29 cellular contexts compared by ENCODE assay signal in the genomic region with DNA sequence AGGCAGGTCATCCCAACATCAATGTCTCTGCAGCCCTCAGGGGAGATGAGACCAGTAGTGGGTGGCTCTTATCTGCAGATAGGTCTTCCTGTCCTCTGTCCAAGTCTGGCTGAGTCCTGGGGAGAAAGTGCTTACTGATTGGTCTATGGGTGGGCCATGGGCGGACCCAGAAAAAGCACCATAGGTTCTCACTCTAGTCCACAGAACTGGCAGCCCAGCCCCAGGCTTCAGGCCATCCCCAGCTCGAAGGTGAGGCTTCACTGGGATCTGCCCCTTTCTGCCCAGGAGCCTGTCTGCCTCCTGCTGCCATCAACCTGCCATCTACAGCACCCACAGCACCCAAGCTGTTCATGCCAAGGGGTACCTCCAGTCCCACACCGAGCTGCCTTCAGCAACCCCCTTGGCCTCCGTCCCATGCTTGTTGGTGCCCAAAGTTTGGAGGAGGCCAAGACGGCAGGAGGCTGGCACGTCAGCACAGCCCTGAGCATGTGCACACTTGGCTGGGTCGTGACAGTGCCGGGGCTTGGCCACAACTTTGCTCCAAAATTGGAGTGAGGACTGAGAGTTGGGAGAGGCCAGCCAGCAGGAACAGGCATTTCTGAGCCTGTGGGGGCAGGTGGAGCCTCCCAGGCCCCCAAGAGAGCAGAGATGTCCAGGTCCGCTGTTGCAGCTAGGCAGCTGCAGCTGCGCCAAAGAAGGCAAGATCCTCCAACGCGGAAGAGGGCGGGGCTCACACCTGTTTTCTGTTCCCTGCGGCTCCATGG.
"Had no signal": no experiment of that assay in that cellular context is flagged by ENCODE, and none has a peak within 500 bp of the region (broad histone marks: within the 10 kb centered on the region; RNA-seq: fewer than 3 reads in every experiment).

No MANE protein-coding gene starts in this region.

- H3K36me3 Mint-ChIP-seq: T-cell had no signal

- H3K4me1 ChIP-seq: prostate gland, sigmoid colon, suprapubic skin, uterus had no signal

- H3K4me3 ChIP-seq: gastroesophageal sphincter, hepatocyte, ovary, prostate gland, sigmoid colon, suprapubic skin, tibial nerve, uterus had no signal

- FAIRE-seq: endothelial cell of umbilical vein, small intestine had no signal

- H3K9me3 ChIP-seq: ovary, prostate gland, suprapubic skin, uterus had no signal

- H3K9me3 Mint-ChIP-seq: activated T-helper 1 cell treated with anti-CD3 and anti-CD28 coated beads, Interleukin-12 subunit alpha, Interleukin-12 subunit beta, Interleukin-2, Interleukin-4 antibody, amounts not matched to agents 30 ng/mL and 10 ng/mL and 1 ng/mL, durations not matched to agents 14 hours and 24 hours and 36 hours had no signal

- H3K27ac ChIP-seq: gastroesophageal sphincter, hepatocyte, ovary, prostate gland, sigmoid colon, suprapubic skin, tibial nerve, uterus had no signal

- H3K4me3 Mint-ChIP-seq: activated naive CD4-positive, alpha-beta T cell treated with anti-CD3 and anti-CD28 coated beads for 36 hours; activated T-helper 1 cell treated with anti-CD3 and anti-CD28 coated beads, Interleukin-12 subunit alpha, Interleukin-12 subunit beta, Interleukin-2, Interleukin-4 antibody, amounts not matched to agents 30 ng/mL and 10 ng/mL and 1 ng/mL, durations not matched to agents 14 hours and 24 hours and 36 hours; nephron; T-cell had no signal

- H3K27ac Mint-ChIP-seq: activated naive CD4-positive, alpha-beta T cell treated with anti-CD3 and anti-CD28 coated beads for 36 hours; activated T-helper 1 cell treated with anti-CD3 and anti-CD28 coated beads, Interleukin-12 subunit alpha, Interleukin-12 subunit beta, Interleukin-2, Interleukin-4 antibody, amounts not matched to agents 30 ng/mL and 10 ng/mL and 1 ng/mL, durations not matched to agents 14 hours and 24 hours and 36 hours; nephron; T-cell had no signal

- H3K4me1 Mint-ChIP-seq: nephron, T-cell had no signal

- ATAC-seq: gastroesophageal sphincter, left cardiac atrium, left ventricle myocardium superior, T-cell had no signal

- H3K36me3 ChIP-seq: gastroesophageal sphincter, ovary, prostate gland, sigmoid colon, suprapubic skin, tibial nerve, uterus had no signal

- DNase-seq: activated CD4-positive, alpha-beta T cell treated with anti-CD3 and anti-CD28 coated beads for 4 hours; activated CD4-positive, alpha-beta T cell treated with anti-CD3 and anti-CD28 coated beads, Interleukin-2, amount 50 U/mL, for 48 hours; activated CD8-positive, alpha-beta memory T cell treated with anti-CD3 and anti-CD28 coated beads for 24 hours; activated CD8-positive, alpha-beta memory T cell treated with anti-CD3 and anti-CD28 coated beads, Interleukin-2, amount 50 U/mL, for 4 hours; activated effector memory CD4-positive, alpha-beta T cell treated with anti-CD3 and anti-CD28 coated beads, Interleukin-2, amount 50 U/mL, for 16 hours; activated naive CD4-positive, alpha-beta T cell treated with anti-CD3 and anti-CD28 coated beads for 36 hours; activated T-cell treated with anti-CD3 and anti-CD28 coated beads, Interleukin-2, amount 50 U/mL, for 1 hour; amniotic stem cell; caudate nucleus; islet precursor cell; left cardiac atrium; left ventricle myocardium superior; mammary epithelial cell; retina; sigmoid colon; small intestine; stimulated activated CD4-positive, alpha-beta T cell treated with anti-CD3 and anti-CD28 coated beads, Interleukin-2, amount 100 ng/mL, for 24 hours; stimulated activated naive CD4-positive, alpha-beta T cell; T-cell; uterus had no signal

- H3K27me3 ChIP-seq: gastroesophageal sphincter, hepatocyte, ovary, sigmoid colon, suprapubic skin, tibial nerve, uterus had no signal
